24 cellular contexts compared by ENCODE assay signal in the genomic region with DNA sequence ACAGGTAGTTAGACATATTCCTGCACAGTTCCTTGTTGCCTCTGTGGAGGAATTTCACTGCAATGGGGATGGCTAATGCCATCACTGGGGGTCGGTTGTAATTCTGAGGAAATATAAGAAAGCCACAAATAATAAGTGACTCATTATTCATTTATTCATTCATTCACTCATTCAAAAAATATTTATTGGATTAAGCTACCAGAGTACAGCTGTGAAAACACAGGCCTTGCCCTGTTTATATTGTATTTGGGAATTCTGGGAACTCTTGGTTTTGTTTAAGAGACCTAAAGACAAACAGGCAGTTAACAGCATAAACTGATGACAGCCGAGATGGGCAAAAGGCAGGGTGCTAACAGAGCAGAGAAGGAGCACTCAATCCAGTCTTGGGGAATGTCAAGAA. TPM values are rescaled to one million over a fixed set of nuclear protein-coding genes. Genes with fewer than 3 reads are reported as not detected.
DNase-seq lines count a peak whose midpoint lies in the region; ATAC-seq and TF ChIP-seq lines count a peak whose summit lies in the region.
"Had no signal": no experiment of that assay in that cellular context is flagged by ENCODE, and none has a peak within 500 bp of the region (broad histone marks: within the 10 kb centered on the region; RNA-seq: fewer than 3 reads in every experiment).

No MANE protein-coding gene starts in this region.

- peaks cover 27% of the 10 kb centered on the region for H3K4me1 ChIP-seq in ACC112 (ENCODE audit: control insufficient read depth, insufficient read depth, low read length, unreplicated experiment)
- H3K4me1 ChIP-seq in trophoblast cell (ENCODE audit: control insufficient read depth in 1 of 2, insufficient read depth in 2 of 2, low read length in 2 of 2): no peaks in the 10 kb centered on the region
- H3K4me1 ChIP-seq: psoas muscle had no signal

- peak overlapping the region; percentile 22; the same call in 1 of the 2 replicates for H3K27ac ChIP-seq in ACC112 (ENCODE audit: low read depth, low read length)
- H3K27ac ChIP-seq in brain microvascular endothelial cell: peak overlapping the region; percentile 16
- H3K27ac ChIP-seq in trophoblast cell (ENCODE audit: low read depth, low read length): no peak overlapping the region
- H3K27ac ChIP-seq: heart left ventricle, psoas muscle, tibial nerve had no signal

- H3K9me3 ChIP-seq in trophoblast cell (ENCODE audit: insufficient read depth, low read depth, low read length): no peaks in the 10 kb centered on the region
- H3K9me3 ChIP-seq: heart left ventricle, psoas muscle, tibial nerve had no signal

- no peak overlapping the region for H4K91ac ChIP-seq in trophoblast cell (ENCODE audit: low read depth, low read length)

- H2AFZ ChIP-seq in ACC112 (ENCODE audit: low read length, unreplicated experiment) (no peak overlapping the region), trophoblast cell (ENCODE audit: insufficient read depth, low read length, poor library complexity) (no peak overlapping the region)

- H3K4ac ChIP-seq in trophoblast cell (ENCODE audit: low read depth, low read length): no peak overlapping the region

- no peak overlapping the region for H3K9ac ChIP-seq in trophoblast cell (ENCODE audit: low read length)

- DNase-seq in HS-27A (ENCODE audit: low read depth): peak; percentile 71
- peak; percentile 48 for DNase-seq in brain microvascular endothelial cell
- DNase-seq in iris pigment epithelial cell (ENCODE audit: low read depth): peak; percentile 69
- no peak for DNase-seq in trophoblast cell
- DNase-seq in NCI-H1436 treated with DMSO at 0.1 percent for 48 hours (lab: John Stamatoyannopoulos, UW): no peak
- DNase-seq: 8988T; activated CD4-positive, CD25-positive, alpha-beta regulatory T cell; amniotic stem cell; CD8-positive, alpha-beta T cell; cerebellar nuclear complex; DND-41; heart left ventricle; MM.1S; NCI-H1694 treated with DMSO at 0.1 percent for 48 hours; NCI-H446 treated with DMSO at 0.1 percent for 48 hours; psoas muscle; stimulated activated CD4-positive, alpha-beta T cell treated with anti-CD3 and anti-CD28 coated beads, Interleukin-15, amount 100 ng/mL, for 24 hours; stimulated activated naive CD4-positive, alpha-beta T cell; T-helper 2 cell had no signal

- in situ Hi-C loops in brain microvascular endothelial cell (cut with HindIII; ENCODE audit: low pct_ligation_motif_present, low sequenced_read_pairs): no loop called here

- H2BK5ac ChIP-seq in trophoblast cell (ENCODE audit: low read depth, low read length, poor library complexity): no peak overlapping the region

- H4K8ac ChIP-seq in trophoblast cell (ENCODE audit: low read depth, low read length): no peak overlapping the region

- WGBS in trophoblast cell (ENCODE audit: extremely low coverage, insufficient coverage, insufficient read length): no CpG with 5 or more reads among the region's 2 CpGs

- H2BK12ac ChIP-seq in trophoblast cell (ENCODE audit: low read length): no peak overlapping the region

- H3K79me1 ChIP-seq in trophoblast cell (ENCODE audit: low read length): no peaks in the 10 kb centered on the region

- H3K27me3 ChIP-seq in ACC112 (ENCODE audit: insufficient read depth, low read length) (no peaks in the 10 kb centered on the region), brain microvascular endothelial cell (replicated peaks) (no peaks in the 10 kb centered on the region), trophoblast cell (ENCODE audit: insufficient read depth, low read length) (no peaks in the 10 kb centered on the region)
- H3K27me3 ChIP-seq: heart left ventricle, tibial nerve had no signal

- H3K14ac ChIP-seq in trophoblast cell (ENCODE audit: low read length): no peak overlapping the region

- no peak overlapping the region for H3K23ac ChIP-seq in trophoblast cell (ENCODE audit: low read length)

- TF ChIP-seq CTCF in brain microvascular endothelial cell (IDR thresholded peaks at IDR 0.05; ENCODE audit: low read depth, low read length, missing control alignments): no peak

- no peak overlapping the region for H3K4me2 ChIP-seq in trophoblast cell (ENCODE audit: low read length)

- H3K4me3 ChIP-seq in ACC112 (ENCODE audit: low read depth, low read length) (no peak overlapping the region; the same call in 1 of the 2 replicates), brain microvascular endothelial cell (ENCODE audit: low read depth, low read length) (no peak overlapping the region), trophoblast cell (ENCODE audit: low read depth, low read length) (no peak overlapping the region)
- H3K4me3 ChIP-seq: heart left ventricle, psoas muscle, tibial nerve had no signal

- H3K36me3 ChIP-seq in ACC112 (ENCODE audit: insufficient read depth, low read length) (peaks cover 22% of the 10 kb centered on the region; the same call in 1 of the 2 replicates), brain microvascular endothelial cell (replicated peaks) (no peaks in the 10 kb centered on the region), trophoblast cell (ENCODE audit: control insufficient read depth in 1 of 2, insufficient read depth in 2 of 2, low read length in 2 of 2) (no peaks in the 10 kb centered on the region)
- H3K36me3 ChIP-seq: heart left ventricle, tibial nerve had no signal

- H3K79me2 ChIP-seq in ACC112 (ENCODE audit: control insufficient read depth, insufficient read depth, low read length, unreplicated experiment) (no peaks in the 10 kb centered on the region), trophoblast cell (ENCODE audit: control insufficient read depth, insufficient read depth, low read length, poor library complexity) (no peaks in the 10 kb centered on the region)

- ATAC-seq in GM18520 (IDR thresholded peaks at IDR 0.05; ENCODE audit: unreplicated experiment) (no peak), GM19328 (IDR thresholded peaks at IDR 0.05; ENCODE audit: unreplicated experiment) (no peak)
- ATAC-seq: CD8-positive, alpha-beta T cell; psoas muscle; Right ventricle myocardium inferior had no signal

- no peak overlapping the region for H4K12ac ChIP-seq in trophoblast cell (ENCODE audit: low read depth, low read length)

- no peak overlapping the region for H2AK5ac ChIP-seq in trophoblast cell (ENCODE audit: low read length)

- no peak overlapping the region for H2BK120ac ChIP-seq in trophoblast cell (ENCODE audit: insufficient read depth, low read length, poor library complexity)

- H3K18ac ChIP-seq in trophoblast cell (ENCODE audit: low read length): no peak overlapping the region

RNA-seq across cellular contexts. Expression of a gene that starts 23.6 kb away (rescaled TPM):
- polyA plus RNA-seq in trophoblast cell (2013): 0.06 and 0.07 TPM in 2 replicates

RNA-seq across cellular contexts. Expression of a gene that starts 43.0 kb away (rescaled TPM):
- 2.3 and 2.5 TPM in 2 replicates for polyA plus RNA-seq in trophoblast cell (2013)

Comparison
In these comparisons a context has a peak if more than half of its experiments do, and no peak if none do; other contexts are left out.
1. DNase-seq: peak in HS-27A (single experiment), brain microvascular endothelial cell (single experiment) and iris pigment epithelial cell (single experiment); none in trophoblast cell (0 of 2) and NCI-H1436 treated with DMSO at 0.1 percent for 48 hours (single experiment).